28 cellular contexts compared by ENCODE assay signal in the genomic region with DNA sequence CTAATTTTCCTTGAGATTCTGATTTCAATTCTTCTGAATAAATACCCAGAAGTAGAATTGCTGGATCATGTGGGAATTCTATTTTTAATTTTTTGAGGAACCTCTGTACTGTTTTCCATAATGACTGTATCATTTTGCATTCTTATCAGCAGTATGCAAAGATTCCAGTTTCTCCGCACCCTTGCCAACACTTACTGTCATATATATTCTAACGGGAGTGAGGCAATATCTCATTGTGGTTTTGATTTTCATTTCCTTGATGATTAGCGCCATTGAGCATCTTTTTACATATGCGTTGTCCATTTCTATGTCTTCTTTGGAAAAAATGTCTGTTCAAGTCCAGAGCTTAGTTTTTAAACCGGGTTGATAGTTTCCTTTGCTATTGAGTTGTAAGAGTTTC. TPM values are rescaled to one million over a fixed set of nuclear protein-coding genes. Genes with fewer than 3 reads are reported as not detected.
"Had no signal": no experiment of that assay in that cellular context is flagged by ENCODE, and none has a peak within 500 bp of the region (broad histone marks: within the 10 kb centered on the region; RNA-seq: fewer than 3 reads in every experiment).

No MANE protein-coding gene starts in this region.

- H3K9me3 ChIP-seq: left lung, lower lobe of right lung, pancreas, prostate gland, stomach, testis, thyroid gland, transverse colon, upper lobe of left lung, vagina had no signal

- H3K27me3 ChIP-seq: left lung, pancreas, stomach, testis, thyroid gland, transverse colon, upper lobe of left lung, vagina had no signal

- H3K4me3 ChIP-seq: left lung, lower lobe of right lung, pancreas, prostate gland, skin epidermis, stomach, testis, thyroid gland, transverse colon, upper lobe of left lung, vagina had no signal

- H3K36me3 ChIP-seq: left lung, lower lobe of right lung, pancreas, prostate gland, stomach, thyroid gland, transverse colon, upper lobe of left lung, vagina had no signal

- DNase-seq: immature natural killer cell; kidney; left colon; left lung; lower lobe of right lung; mammary epithelial cell; mesenchymal stem cell; naive thymus-derived CD8-positive, alpha-beta T cell; nucleus accumbens; pancreas; posterior cingulate gyrus; retina; right cardiac atrium; stimulated activated CD4-positive, alpha-beta T cell treated with anti-CD3 and anti-CD28 coated beads, Interleukin-12 subunit alpha, Interleukin-12 subunit beta, amount 100 ng/mL, for 4 hours; stimulated activated CD4-positive, alpha-beta T cell treated with anti-CD3 and anti-CD28 coated beads, Interleukin-15, amount 100 ng/mL, for 24 hours; stimulated activated CD4-positive, alpha-beta T cell treated with anti-CD3 and anti-CD28 coated beads, Interleukin-2, amount 100 ng/mL, for 24 hours; stimulated activated CD4-positive, alpha-beta T cell treated with anti-CD3 and anti-CD28 coated beads, Interleukin-4, amount 100 ng/mL, for 1 hour; stimulated activated naive B cell treated with anti-CD40 and anti-IgM and Interleukin-4, amounts not matched to agents 10 μg/mL and 1 μg/mL and 100 μg/mL, for 72 hours; stimulated activated naive CD8-positive, alpha-beta T cell treated with anti-CD3 and anti-CD28 coated beads, Interleukin-15, Interleukin-2, amounts not matched to agents 100 U/mL and 50 U/mL, for 24 hours; stomach; testis; thyroid gland; transverse colon; upper lobe of left lung had no signal

- H3K4me1 ChIP-seq: left lung, lower lobe of right lung, pancreas, prostate gland, stomach, testis, thyroid gland, transverse colon, upper lobe of left lung, vagina had no signal

- ATAC-seq: left colon; left lung; lower lobe of right lung; naive thymus-derived CD8-positive, alpha-beta T cell; pancreas; right cardiac atrium; sciatic nerve; stimulated activated naive B cell treated with anti-CD40 and anti-IgM and Interleukin-4, amounts not matched to agents 10 μg/mL and 1 μg/mL and 100 μg/mL, for 72 hours; stimulated activated naive CD8-positive, alpha-beta T cell treated with anti-CD3 and anti-CD28 coated beads, Interleukin-15, Interleukin-2, amounts not matched to agents 100 U/mL and 50 U/mL, for 24 hours had no signal

RNA-seq across cellular contexts. Expression of gene VCAM1, which starts 33.3 kb away (rescaled TPM):
- polyA plus RNA-seq: immature natural killer cell, mammary epithelial cell had no signal
